11 cellular contexts compared by ENCODE assay signal in the genomic region with DNA sequence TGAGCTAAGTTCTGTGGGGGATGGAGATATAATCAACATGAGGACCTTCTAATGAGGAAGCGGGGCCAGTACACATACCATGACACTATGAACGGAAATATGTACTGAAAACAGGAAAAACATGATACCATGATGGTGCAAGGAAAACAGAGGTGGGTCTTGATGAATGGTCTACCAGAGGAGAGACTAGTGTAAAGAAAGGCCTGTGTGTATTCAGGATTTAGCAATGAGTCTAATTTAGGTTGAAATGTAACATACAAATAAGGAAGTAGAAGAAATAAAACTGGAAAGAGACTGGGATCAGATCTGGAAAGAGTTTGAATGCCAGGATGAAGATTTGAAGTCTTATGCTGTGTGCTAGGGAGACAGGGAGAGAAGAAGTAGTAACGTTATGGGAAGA. TPM values are rescaled to one million over a fixed set of nuclear protein-coding genes. Genes with fewer than 3 reads are reported as not detected.
DNase-seq lines count a peak whose midpoint lies in the region; ATAC-seq and TF ChIP-seq lines count a peak whose summit lies in the region.
"Had no signal": no experiment of that assay in that cellular context is flagged by ENCODE, and none has a peak within 500 bp of the region (broad histone marks: within the 10 kb centered on the region; RNA-seq: fewer than 3 reads in every experiment).

No MANE protein-coding gene starts in this region.

- H3K36me3 ChIP-seq in heart left ventricle = no peaks in the 10 kb centered on the region
- H3K36me3 ChIP-seq in mesodermal cell (ENCODE audit: control insufficient read depth, insufficient read depth, low read length) = no peaks in the 10 kb centered on the region
- no peaks in the 10 kb centered on the region for H3K36me3 ChIP-seq in uterus
- H3K36me3 ChIP-seq in testis (ENCODE audit: low read depth, missing control alignments) = no peaks in the 10 kb centered on the region
- H3K36me3 ChIP-seq: HAP-1 had no signal

- H3K27me3 ChIP-seq in heart left ventricle (no peaks in the 10 kb centered on the region), right cardiac atrium (ENCODE audit: control insufficient read depth, insufficient read depth) (no peaks in the 10 kb centered on the region), uterus (no peaks in the 10 kb centered on the region), testis (no peaks in the 10 kb centered on the region)

- intact Hi-C loops in heart left ventricle (cut with DNase I) (no loop called here), right cardiac atrium (cut with DNase I) (loop anchor here in 1 of 4 donors (10.0 kb wide), 1 partner anchor 158 kb away; no protein-coding TSS in a partner anchor), uterus (cut with DNase I; ENCODE audit: low total_unique reads) (no loop called here), testis (cut with DNase I; ENCODE audit: low total_unique reads) (no loop called here)

- POLR2A ChIA-PET in activated CD4-positive, alpha-beta memory T cell treated with anti-CD3 and anti-CD28 coated beads, Interleukin-2, amount 10 ng/mL, durations not matched to agents 7 days and 5 days (lab: Charles Lee) = interaction anchor here (0.7 to 2.3 kb wide), 9 partner anchors 10 to 1394 kb away, joined by 3 to 21 read pairs (median 6); no protein-coding TSS in a partner anchor

- H3K4me1 ChIP-seq in heart left ventricle (peaks cover 0 to 24% (median 3%) of the 10 kb centered on the region in 12 donors), right cardiac atrium (ENCODE audit: control insufficient read depth, insufficient read depth, low read length) (peaks cover 5% of the 10 kb centered on the region), mesodermal cell (ENCODE audit: control insufficient read depth, insufficient read depth, low read length, poor library complexity, severe bottlenecking) (peaks cover 20% of the 10 kb centered on the region), uterus (peaks cover 0 to 4% of the 10 kb centered on the region in 2 donors), testis (peaks cover 12% of the 10 kb centered on the region)
- H3K4me1 ChIP-seq: HAP-1 had no signal

- peak overlapping the region; percentile 13 for H3K4me3 Mint-ChIP-seq in activated CD4-positive, alpha-beta memory T cell treated with anti-CD3 and anti-CD28 coated beads, Interleukin-2, amount 10 ng/mL, durations not matched to agents 7 days and 5 days
- H3K4me3 Mint-ChIP-seq: neural crest cell had no signal

- H3K9me3 ChIP-seq in heart left ventricle (no peaks in the 10 kb centered on the region), right cardiac atrium (ENCODE audit: control insufficient read depth, low read length) (no peaks in the 10 kb centered on the region), mesodermal cell (ENCODE audit: control insufficient read depth, low read length) (peaks cover 3% of the 10 kb centered on the region), uterus (no peaks in the 10 kb centered on the region), testis (no peaks in the 10 kb centered on the region)
- H3K9me3 ChIP-seq: HAP-1 had no signal

- no peak overlapping the region for H3K4me3 ChIP-seq in heart left ventricle
- H3K4me3 ChIP-seq in right cardiac atrium (ENCODE audit: low read length) = no peak overlapping the region
- no peak overlapping the region for H3K4me3 ChIP-seq in mesodermal cell (ENCODE audit: extremely low read depth, insufficient read depth, low read length, poor library complexity, severe bottlenecking)
- H3K4me3 ChIP-seq in uterus = no peak overlapping the region
- no peak overlapping the region for H3K4me3 ChIP-seq in testis
- H3K4me3 ChIP-seq: HAP-1 had no signal

- ATAC-seq in heart left ventricle (no peak), right cardiac atrium (no peak), HG02759 (IDR thresholded peaks at IDR 0.05; ENCODE audit: unreplicated experiment) (no peak)

- H3K4me1 Mint-ChIP-seq in activated CD4-positive, alpha-beta memory T cell treated with anti-CD3 and anti-CD28 coated beads, Interleukin-2, amount 10 ng/mL, durations not matched to agents 7 days and 5 days = peaks cover 42% of the 10 kb centered on the region

- H3K27ac ChIP-seq in heart left ventricle (peak overlapping the region in 7 of 12 donors; percentile 37 to 85 (median 58)), right cardiac atrium (ENCODE audit: low read length) (no peak overlapping the region), mesodermal cell (ENCODE audit: low read depth, low read length, severe bottlenecking) (peak overlapping the region; percentile 90), uterus (peak overlapping the region; percentile 74 to 84), testis (no peak overlapping the region)

- DNase-seq in heart left ventricle = no peak
- DNase-seq in right cardiac atrium = no peak
- DNase-seq in activated CD4-positive, alpha-beta memory T cell treated with anti-CD3 and anti-CD28 coated beads, Interleukin-2, amount 10 ng/mL, durations not matched to agents 7 days and 5 days = no peak
- no peak for DNase-seq in uterus
- no peak for DNase-seq in OCI-M1 (lab: John Stamatoyannopoulos, UW)
- no peak for DNase-seq in testis
- DNase-seq: SIG-M5 had no signal

- TF ChIP-seq POLR2A in heart left ventricle (IDR thresholded peaks at IDR 0.05) = no peak
- no peak for TF ChIP-seq POLR2A in uterus (IDR thresholded peaks at IDR 0.05)
- TF ChIP-seq POLR2A in testis (IDR thresholded peaks at IDR 0.05) = no peak

- H3K9me3 Mint-ChIP-seq in activated CD4-positive, alpha-beta memory T cell treated with anti-CD3 and anti-CD28 coated beads, Interleukin-2, amount 10 ng/mL, durations not matched to agents 7 days and 5 days = peaks cover 18% of the 10 kb centered on the region

- peaks cover 45% of the 10 kb centered on the region for H3K36me3 Mint-ChIP-seq in activated CD4-positive, alpha-beta memory T cell treated with anti-CD3 and anti-CD28 coated beads, Interleukin-2, amount 10 ng/mL, durations not matched to agents 7 days and 5 days (ENCODE audit: low read depth)

- H3K27ac Mint-ChIP-seq in activated CD4-positive, alpha-beta memory T cell treated with anti-CD3 and anti-CD28 coated beads, Interleukin-2, amount 10 ng/mL, durations not matched to agents 7 days and 5 days = peak overlapping the region; percentile 94

- 81 to 90% (median 84%) methylated on average over 3 of the region's 3 CpGs for WGBS in heart left ventricle, 4 donors
- WGBS in right cardiac atrium = 80% methylated on average over 3 of the region's 3 CpGs
- 93 to 95% methylated on average over 3 of the region's 3 CpGs for WGBS in mesodermal cell (ENCODE audit: insufficient coverage in 2 of 2), 2 experiments
- 89 to 92% methylated on average over 3 of the region's 3 CpGs for WGBS in testis, 2 donors

- CTCF ChIA-PET in activated CD4-positive, alpha-beta memory T cell treated with anti-CD3 and anti-CD28 coated beads, Interleukin-2, amount 10 ng/mL, durations not matched to agents 7 days and 5 days (lab: Charles Lee) = interaction anchor here (1.3 to 7.6 kb wide), 6 partner anchors 10 to 1393 kb away, joined by 3 to 56 read pairs (median 8); no protein-coding TSS in a partner anchor

- H3K27me3 Mint-ChIP-seq in activated CD4-positive, alpha-beta memory T cell treated with anti-CD3 and anti-CD28 coated beads, Interleukin-2, amount 10 ng/mL, durations not matched to agents 7 days and 5 days = no peaks in the 10 kb centered on the region

- no peak for TF ChIP-seq CTCF in heart left ventricle (IDR thresholded peaks at IDR 0.05)
- TF ChIP-seq CTCF in uterus (IDR thresholded peaks at IDR 0.05) = no peak
- no peak for TF ChIP-seq CTCF in testis (IDR thresholded peaks at IDR 0.05)

RNA-seq across cellular contexts. Expression of a gene that starts 38.9 kb away (rescaled TPM):
- total RNA-seq in heart left ventricle (1 to 10 TPM in 6 of 9 donors, under 1 TPM in 3; 0.13 to 9.5 (median 1.3) TPM), right cardiac atrium (1 to 10 TPM; 3.3 to 5.2 (median 5.0) TPM), uterus (10 to 100 TPM in 1 of 4 donors, 1 to 10 TPM in 3; 7.7 to 29.4 (median 8.3) TPM), testis (10 to 100 TPM; 15.9 to 25.2 TPM)
- polyA plus RNA-seq in heart left ventricle (1 to 10 TPM in 1 of 2 donors, under 1 TPM in 1; 0.42 to 1.1 TPM), right cardiac atrium (2.1 TPM), testis (ENCODE audit: insufficient read depth, low read depth, low replicate concordance) (15.5 TPM)
- total RNA-seq in activated CD4-positive, alpha-beta memory T cell treated with anti-CD3 and anti-CD28 coated beads, Interleukin-2, amount 10 ng/mL, durations not matched to agents 7 days and 5 days = 1 to 10 TPM; 8.7 to 9.7 TPM
- polyA plus RNA-seq in mesodermal cell (2013, experiment 1 of 2) = 0.92 TPM
- polyA plus RNA-seq in mesodermal cell (2013, experiment 2 of 2) = not detected

Comparison
In these comparisons a context has a peak if more than half of its experiments do, and no peak if none do; other contexts are left out.
1. H3K27ac ChIP-seq: peak in heart left ventricle (7 of 12), mesodermal cell (single experiment) and uterus (2 of 2); none in right cardiac atrium (single experiment) and testis (0 of 2).